1 cellular context compared by ENCODE assay signal in genomic region chr15:94243003-94243402, GRCh38. TPM values are rescaled to one million over a fixed set of nuclear protein-coding genes. Genes with fewer than 3 reads are reported as not detected.
"Had no signal": no experiment of that assay in that cellular context is flagged by ENCODE, and none has a peak within 500 bp of the region (broad histone marks: within the 10 kb centered on the region; RNA-seq: fewer than 3 reads in every experiment).

No MANE protein-coding gene starts in this region.

RNA-seq across cellular contexts. Expression of gene MCTP2, which starts 11.6 kb away (rescaled TPM):
- total RNA-seq: G401 had no signal
